Comparison of ENCODE assay signal across 1 cellular context in genomic region chr19:40716655-40717324, GRCh38.
A peak's percentile ranks its signal among the peaks of the same experiment; 100 is the strongest.
TF ChIP-seq lines count a peak whose summit lies in the region.

TSS of gene COQ8B (minus strand) at chr19:40716886. CDS start at chr19:40714632, 2,254 bp downstream.
TSS of gene ITPKC (plus strand) at chr19:40717112. CDS start at chr19:40717136, 24 bp downstream.

TF ChIP-seq in K562, 482 proteins besides CTCF, POLR2A, EP300 and RAD21 (continued from another document and continues in another):
- no peak for TF ChIP-seq PRDM10 (IDR thresholded peaks at IDR 0.05; ENCODE audit: partially characterized antibody)
- no peak for TF ChIP-seq CREBBP (IDR thresholded peaks at IDR 0.05; ENCODE audit: low read depth, low read length)
- no peak for TF ChIP-seq ZKSCAN8 (CRISPR knock-in tag; IDR thresholded peaks at IDR 0.05)
- no peak for TF ChIP-seq IFI16 (CRISPR knock-in tag; IDR thresholded peaks at IDR 0.05)
- TF ChIP-seq NR2F6 (CRISPR knock-in tag; IDR thresholded peaks at IDR 0.05), result no peak
- no peak for TF ChIP-seq GTF2A2 (tag; IDR thresholded peaks at IDR 0.05)
- no peak for TF ChIP-seq POLR2AphosphoS2 (IDR thresholded peaks at IDR 0.05; ENCODE audit: low read length)
- no peak for TF ChIP-seq RBM17 (IDR thresholded peaks at IDR 0.05; ENCODE audit: borderline replicate concordance, low read depth, low read length)
- TF ChIP-seq RNF219 (CRISPR knock-in tag; IDR thresholded peaks at IDR 0.05), result no peak
- TF ChIP-seq TARDBP (IDR thresholded peaks at IDR 0.05), result peak; percentile 44; the same call in 1 of the 2 replicates
- no peak for TF ChIP-seq JUN (IDR thresholded peaks at IDR 0.05; ENCODE audit: borderline replicate concordance, low read depth, low read length)
- TF ChIP-seq JUN (CRISPR knock-in tag; IDR thresholded peaks at IDR 0.05; ENCODE audit: borderline replicate concordance), result no peak
- TF ChIP-seq TAF15 (IDR thresholded peaks at IDR 0.05; ENCODE audit: low read depth, low read length), result no peak
- TF ChIP-seq CHD1 (IDR thresholded peaks at IDR 0.05; ENCODE audit: low read length), result no peak
- no peak for TF ChIP-seq XRCC3 (IDR thresholded peaks at IDR 0.05)
- TF ChIP-seq ZZZ3 (IDR thresholded peaks at IDR 0.05), result no peak
- TF ChIP-seq ETV6 (IDR thresholded peaks at IDR 0.05; ENCODE audit: borderline replicate concordance in 1 of 2, low read depth in 2 of 2, low read length in 1 of 2), result no peak
- TF ChIP-seq ETV6 (CRISPR knock-in tag; IDR thresholded peaks at IDR 0.05; ENCODE audit: borderline replicate concordance), result no peak
- peak; percentile 85 for TF ChIP-seq CXXC5 (CRISPR knock-in tag; IDR thresholded peaks at IDR 0.05)
- TF ChIP-seq RBM39 (optimal IDR thresholded peaks at IDR 0.05; ENCODE audit: low read depth, low read length), result no peak
- no peak for TF ChIP-seq SMARCE1 (IDR thresholded peaks at IDR 0.05)
- TF ChIP-seq TRIM25 (IDR thresholded peaks at IDR 0.05; ENCODE audit: borderline replicate concordance), result no peak
- TF ChIP-seq ZNF217 (CRISPR knock-in tag; IDR thresholded peaks at IDR 0.05), result no peak
- TF ChIP-seq SMAD2 (IDR thresholded peaks at IDR 0.05; ENCODE audit: low read depth, low read length), result no peak
- TF ChIP-seq TOE1 (IDR thresholded peaks at IDR 0.05; ENCODE audit: borderline replicate concordance), result peak; percentile 79; the same call in 1 of the 2 replicates
- TF ChIP-seq TOE1 (CRISPR knock-in tag; IDR thresholded peaks at IDR 0.05; ENCODE audit: borderline replicate concordance, low read depth), result no peak
- TF ChIP-seq TRIM24 (IDR thresholded peaks at IDR 0.05), result no peak
- no peak for TF ChIP-seq HNRNPK (IDR thresholded peaks at IDR 0.05; ENCODE audit: low read depth, low read length, poor library complexity, severe bottlenecking)
- peak; percentile 76 for TF ChIP-seq ZBTB12 (CRISPR knock-in tag; IDR thresholded peaks at IDR 0.05)
- TF ChIP-seq CHD7 (IDR thresholded peaks at IDR 0.05; ENCODE audit: low read depth, low read length), result no peak
- TF ChIP-seq ZNF507 (tag; conservative IDR thresholded peaks at IDR 0.05), result no peak
- no peak for TF ChIP-seq ZNF408 (CRISPR knock-in tag; IDR thresholded peaks at IDR 0.05; ENCODE audit: low read depth)
- TF ChIP-seq ZNF3 (CRISPR knock-in tag; IDR thresholded peaks at IDR 0.05), result no peak
- TF ChIP-seq HDGF (IDR thresholded peaks at IDR 0.05), result no peak
- no peak for TF ChIP-seq PHF20 (IDR thresholded peaks at IDR 0.05; ENCODE audit: partially characterized antibody)
- TF ChIP-seq MCM2 (IDR thresholded peaks at IDR 0.05; ENCODE audit: low read depth), result no peak
- no peak for TF ChIP-seq ZNF133 (CRISPR knock-in tag; IDR thresholded peaks at IDR 0.05)
- TF ChIP-seq ZKSCAN3 (CRISPR knock-in tag; IDR thresholded peaks at IDR 0.05), result no peak
- TF ChIP-seq ZNF212 (CRISPR knock-in tag; IDR thresholded peaks at IDR 0.05), result no peak
- peak; percentile 57 for TF ChIP-seq CTBP1 (IDR thresholded peaks at IDR 0.05; ENCODE audit: borderline replicate concordance)
- TF ChIP-seq ZNF766 (CRISPR knock-in tag; conservative IDR thresholded peaks at IDR 0.05), result no peak
- no peak for TF ChIP-seq HBP1 (CRISPR knock-in tag; IDR thresholded peaks at IDR 0.05)
